Comparison of ENCODE assay signal across 17 cellular contexts in the genomic region with DNA sequence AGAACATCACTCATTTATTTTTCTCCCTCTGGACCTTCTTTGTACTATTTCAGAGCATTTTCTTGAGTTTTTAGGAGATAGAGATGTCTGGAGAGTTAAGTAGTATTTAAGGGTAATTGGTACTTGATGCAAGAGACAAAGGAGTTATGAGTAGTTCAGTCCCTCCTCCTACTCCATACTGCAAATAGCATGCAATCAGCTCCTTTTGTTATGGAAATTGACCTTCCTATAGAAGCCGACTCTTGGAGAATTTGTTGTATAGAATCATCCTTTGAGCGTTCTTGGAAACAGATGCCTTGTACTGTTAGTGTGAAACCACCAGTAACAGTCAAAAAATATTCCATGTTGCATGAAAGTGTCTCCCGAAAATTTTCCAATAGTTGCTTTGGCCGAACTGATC.
DNase-seq lines count a peak whose midpoint lies in the region; ATAC-seq, FAIRE-seq and TF ChIP-seq lines count a peak whose summit lies in the region.
"Had no signal": no experiment of that assay in that cellular context is flagged by ENCODE, and none has a peak within 500 bp of the region (broad histone marks: within the 10 kb centered on the region; RNA-seq: fewer than 3 reads in every experiment).

No MANE protein-coding gene starts in this region.

- peaks cover 90% of the 10 kb centered on the region for H3K4me1 ChIP-seq in HUES6 (ENCODE audit: control insufficient read depth, insufficient read depth, low read length)
- H3K4me1 ChIP-seq: BE2C had no signal

- no peaks in the 10 kb centered on the region for H3K9me3 ChIP-seq in HUES6 (ENCODE audit: control insufficient read depth, insufficient read depth, low read depth, low read length)
- H3K9me3 ChIP-seq in iPS-18c (ENCODE audit: control insufficient read depth, insufficient read depth, low read length): no peaks in the 10 kb centered on the region
- H3K9me3 ChIP-seq: BE2C, HAP-1, Peyer's patch had no signal

- H3K36me3 ChIP-seq in HUES6 (ENCODE audit: control insufficient read depth, insufficient read depth, low read length): peaks cover 26% of the 10 kb centered on the region
- H3K36me3 ChIP-seq: BE2C, HAP-1 had no signal

- TF ChIP-seq CTCF in D721Med (IDR thresholded peaks at IDR 0.05; ENCODE audit: insufficient read depth, missing control alignments): no peak

- ATAC-seq in HG02763 (IDR thresholded peaks at IDR 0.05; ENCODE audit: unreplicated experiment): no peak
- no peak for ATAC-seq in left lobe of liver

- H3K4me3 ChIP-seq in HUES6 (ENCODE audit: low read depth, low read length): peak overlapping the region; percentile 22
- 0 out of 2 replicates have a peak overlapping the region, but pooled peaks have one; percentile 16 for H3K4me3 ChIP-seq in iPS-18c (ENCODE audit: insufficient read depth, low read depth, low read length)
- H3K4me3 ChIP-seq: HAP-1, Peyer's patch had no signal

- peak; percentile 51 for FAIRE-seq in D721Med (lab: Jason Lieb, UNC)
- FAIRE-seq: HTR-8/SVneo had no signal

- DNase-seq in D721Med (ENCODE audit: insufficient read length, low spot score) (no peak), NCI-H748 treated with DMSO at 0.1 percent for 48 hours (lab: John Stamatoyannopoulos, UW) (peak; percentile 79), superior temporal gyrus (ENCODE audit: extremely low spot score) (no peak), left lobe of liver (ENCODE audit: low spot score) (no peak), GM03348 (ENCODE audit: low spot score) (no peak)
- DNase-seq: BE2C; CD8-positive, alpha-beta memory T cell; DMS 273 treated with DMSO at 0.1 percent for 48 hours; KBM-7; NCI-H1048; Peyer's patch; Right ventricle myocardium superior had no signal

- peaks cover 5% of the 10 kb centered on the region; the same call in 1 of the 2 replicates for H3K27me3 ChIP-seq in HUES6 (ENCODE audit: control insufficient read depth, insufficient read depth, low read length)
- H3K27me3 ChIP-seq: BE2C, Peyer's patch had no signal

- no peak overlapping the region for H3K9ac ChIP-seq in HUES6 (ENCODE audit: low read length)

- peak overlapping the region; percentile 10; the same call in 1 of the 2 replicates for H3K27ac ChIP-seq in HUES6 (ENCODE audit: low read depth, low read length)
- H3K27ac ChIP-seq: Peyer's patch had no signal
